1 cellular context compared by ENCODE assay signal in the genomic region with DNA sequence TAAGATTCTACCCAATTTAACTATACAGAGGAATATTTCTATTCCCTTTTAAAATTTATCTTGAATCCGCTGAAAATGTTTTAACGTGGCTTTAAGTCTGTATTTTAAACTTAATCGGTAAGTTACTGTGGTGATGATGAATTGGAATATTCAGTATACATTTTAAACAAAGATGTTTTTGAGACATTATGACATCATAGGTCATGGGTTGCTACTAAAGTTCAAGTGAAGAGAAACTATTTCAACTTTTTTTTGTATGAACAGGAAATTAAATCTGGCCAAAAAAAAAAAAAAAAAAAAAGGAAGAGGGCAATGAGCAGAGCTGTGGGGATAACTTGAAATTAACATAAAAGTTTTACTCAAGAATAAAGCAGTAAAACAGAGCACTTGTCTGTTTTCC.
TF ChIP-seq lines count a peak whose summit lies in the region.

No MANE protein-coding gene starts in this region.

TF ChIP-seq in WTC11, 78 proteins besides CTCF, POLR2A, EP300 and RAD21 (continued from another document):
- TF ChIP-seq, protein P1, sequence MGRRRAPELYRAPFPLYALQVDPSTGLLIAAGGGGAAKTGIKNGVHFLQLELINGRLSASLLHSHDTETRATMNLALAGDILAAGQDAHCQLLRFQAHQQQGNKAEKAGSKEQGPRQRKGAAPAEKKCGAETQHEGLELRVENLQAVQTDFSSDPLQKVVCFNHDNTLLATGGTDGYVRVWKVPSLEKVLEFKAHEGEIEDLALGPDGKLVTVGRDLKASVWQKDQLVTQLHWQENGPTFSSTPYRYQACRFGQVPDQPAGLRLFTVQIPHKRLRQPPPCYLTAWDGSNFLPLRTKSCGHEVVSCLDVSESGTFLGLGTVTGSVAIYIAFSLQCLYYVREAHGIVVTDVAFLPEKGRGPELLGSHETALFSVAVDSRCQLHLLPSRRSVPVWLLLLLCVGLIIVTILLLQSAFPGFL (CRISPR knock-in tag; IDR thresholded peaks at IDR 0.05; ENCODE audit: borderline replicate concordance), result no peak
- no peak for TF ChIP-seq ZNF121 (CRISPR knock-in tag; IDR thresholded peaks at IDR 0.05)
- TF ChIP-seq NFYB (CRISPR knock-in tag; conservative IDR thresholded peaks at IDR 0.05; ENCODE audit: low read depth), result no peak
- TF ChIP-seq, protein P2, sequence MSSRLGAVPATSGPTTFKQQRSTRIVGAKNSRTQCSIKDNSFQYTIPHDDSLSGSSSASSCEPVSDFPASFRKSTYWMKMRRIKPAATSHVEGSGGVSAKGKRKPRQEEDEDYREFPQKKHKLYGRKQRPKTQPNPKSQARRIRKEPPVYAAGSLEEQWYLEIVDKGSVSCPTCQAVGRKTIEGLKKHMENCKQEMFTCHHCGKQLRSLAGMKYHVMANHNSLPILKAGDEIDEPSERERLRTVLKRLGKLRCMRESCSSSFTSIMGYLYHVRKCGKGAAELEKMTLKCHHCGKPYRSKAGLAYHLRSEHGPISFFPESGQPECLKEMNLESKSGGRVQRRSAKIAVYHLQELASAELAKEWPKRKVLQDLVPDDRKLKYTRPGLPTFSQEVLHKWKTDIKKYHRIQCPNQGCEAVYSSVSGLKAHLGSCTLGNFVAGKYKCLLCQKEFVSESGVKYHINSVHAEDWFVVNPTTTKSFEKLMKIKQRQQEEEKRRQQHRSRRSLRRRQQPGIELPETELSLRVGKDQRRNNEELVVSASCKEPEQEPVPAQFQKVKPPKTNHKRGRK (CRISPR knock-in tag; IDR thresholded peaks at IDR 0.05; ENCODE audit: borderline replicate concordance), result no peak
- TF ChIP-seq, protein P3, sequence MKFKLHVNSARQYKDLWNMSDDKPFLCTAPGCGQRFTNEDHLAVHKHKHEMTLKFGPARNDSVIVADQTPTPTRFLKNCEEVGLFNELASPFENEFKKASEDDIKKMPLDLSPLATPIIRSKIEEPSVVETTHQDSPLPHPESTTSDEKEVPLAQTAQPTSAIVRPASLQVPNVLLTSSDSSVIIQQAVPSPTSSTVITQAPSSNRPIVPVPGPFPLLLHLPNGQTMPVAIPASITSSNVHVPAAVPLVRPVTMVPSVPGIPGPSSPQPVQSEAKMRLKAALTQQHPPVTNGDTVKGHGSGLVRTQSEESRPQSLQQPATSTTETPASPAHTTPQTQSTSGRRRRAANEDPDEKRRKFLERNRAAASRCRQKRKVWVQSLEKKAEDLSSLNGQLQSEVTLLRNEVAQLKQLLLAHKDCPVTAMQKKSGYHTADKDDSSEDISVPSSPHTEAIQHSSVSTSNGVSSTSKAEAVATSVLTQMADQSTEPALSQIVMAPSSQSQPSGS (CRISPR knock-in tag; IDR thresholded peaks at IDR 0.05; ENCODE audit: borderline replicate concordance, low read depth), result no peak
- TF ChIP-seq SP1 (CRISPR knock-in tag; conservative IDR thresholded peaks at IDR 0.05), result no peak
- TF ChIP-seq, protein P4, sequence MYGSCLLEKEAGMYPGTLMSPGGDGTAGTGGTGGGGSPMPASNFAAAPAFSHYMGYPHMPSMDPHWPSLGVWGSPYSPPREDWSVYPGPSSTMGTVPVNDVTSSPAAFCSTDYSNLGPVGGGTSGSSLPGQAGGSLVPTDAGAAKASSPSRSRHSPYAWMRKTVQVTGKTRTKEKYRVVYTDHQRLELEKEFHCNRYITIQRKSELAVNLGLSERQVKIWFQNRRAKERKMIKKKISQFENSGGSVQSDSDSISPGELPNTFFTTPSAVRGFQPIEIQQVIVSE (CRISPR knock-in tag; IDR thresholded peaks at IDR 0.05; ENCODE audit: borderline replicate concordance), result no peak
- no peak for TF ChIP-seq TEAD4 (CRISPR knock-in tag; IDR thresholded peaks at IDR 0.05)
- TF ChIP-seq HMGA2 (CRISPR knock-in tag; IDR thresholded peaks at IDR 0.05), result no peak
